ENCODE assay signal across 8 cellular contexts in genomic region chr2:158457826-158458616, GRCh38. TPM values are rescaled to one million over a fixed set of nuclear protein-coding genes. Genes with fewer than 3 reads are reported as not detected.
DNase-seq lines count a peak whose midpoint lies in the region; ATAC-seq and TF ChIP-seq lines count a peak whose summit lies in the region.

No MANE protein-coding gene starts in this region.

- DNase-seq in AG09309 (ENCODE audit: low read depth) (no peak), NCI-H2227 (lab: John Stamatoyannopoulos, UW; ENCODE audit: unreplicated experiment) (peak; percentile 90), mucosa of gallbladder (ENCODE audit: low spot score) (peak; percentile 90)
- no peak for DNase-seq in activated CD8-positive, alpha-beta memory T cell treated with anti-CD3 and anti-CD28 coated beads, Interleukin-2, amount 10 ng/mL, durations not matched to agents 7 days and 5 days
- DNase-seq in stimulated activated naive B cell treated with anti-CD40 and anti-IgM and Interleukin-4, amounts not matched to agents 10 μg/mL and 1 μg/mL and 100 μg/mL, for 72 hours: peak; percentile 33

- H3K4me3 Mint-ChIP-seq in activated CD8-positive, alpha-beta memory T cell treated with anti-CD3 and anti-CD28 coated beads, Interleukin-2, amount 10 ng/mL, durations not matched to agents 7 days and 5 days: peak overlapping the region; percentile 95
- H3K4me3 Mint-ChIP-seq in stimulated activated naive B cell treated with anti-CD40 and anti-IgM and Interleukin-4, amounts not matched to agents 10 μg/mL and 1 μg/mL and 100 μg/mL, for 72 hours: peak overlapping the region; percentile 93 to 99

- 0 to 1% methylated on average over 60 to 61 of the region's 61 CpGs for WGBS in esophagus, 2 donors

- no peaks in the 10 kb centered on the region for H3K9me3 Mint-ChIP-seq in activated CD8-positive, alpha-beta memory T cell treated with anti-CD3 and anti-CD28 coated beads, Interleukin-2, amount 10 ng/mL, durations not matched to agents 7 days and 5 days (ENCODE audit: low read depth)
- no peaks in the 10 kb centered on the region for H3K9me3 Mint-ChIP-seq in stimulated activated naive B cell treated with anti-CD40 and anti-IgM and Interleukin-4, amounts not matched to agents 10 μg/mL and 1 μg/mL and 100 μg/mL, for 72 hours

- no peaks in the 10 kb centered on the region for H3K9me3 ChIP-seq in esophagus (ENCODE audit: control insufficient read depth in 2 of 2, insufficient read depth in 1 of 2, low read depth in 1 of 2, low read length in 1 of 2)

- CTCF ChIA-PET in activated CD8-positive, alpha-beta memory T cell treated with anti-CD3 and anti-CD28 coated beads, Interleukin-2, amount 10 ng/mL, durations not matched to agents 7 days and 5 days (lab: Charles Lee): interaction anchor here (1.0 to 1.8 kb wide), 3 partner anchors 9 to 51 kb away, joined by 4 read pairs; no protein-coding TSS in a partner anchor

- peaks cover 19% of the 10 kb centered on the region for H3K27me3 Mint-ChIP-seq in activated CD8-positive, alpha-beta memory T cell treated with anti-CD3 and anti-CD28 coated beads, Interleukin-2, amount 10 ng/mL, durations not matched to agents 7 days and 5 days
- H3K27me3 Mint-ChIP-seq in stimulated activated naive B cell treated with anti-CD40 and anti-IgM and Interleukin-4, amounts not matched to agents 10 μg/mL and 1 μg/mL and 100 μg/mL, for 72 hours: peaks cover 16 to 17% of the 10 kb centered on the region in 2 donors

- TF ChIP-seq CTCF in AG09309 (IDR thresholded peaks at IDR 0.05; ENCODE audit: control insufficient read depth, insufficient read depth, low read depth, low read length, missing control alignments): no peak

- H3K4me1 ChIP-seq in esophagus (ENCODE audit: control insufficient read depth in 2 of 2, insufficient read depth in 2 of 2, low read length in 1 of 2): no peaks in the 10 kb centered on the region

- H3K36me3 ChIP-seq in esophagus (ENCODE audit: control insufficient read depth in 2 of 2, insufficient read depth in 2 of 2, low read length in 1 of 2): no peaks in the 10 kb centered on the region

- H3K4me1 Mint-ChIP-seq in activated CD8-positive, alpha-beta memory T cell treated with anti-CD3 and anti-CD28 coated beads, Interleukin-2, amount 10 ng/mL, durations not matched to agents 7 days and 5 days: peaks cover 26% of the 10 kb centered on the region
- peaks cover 17 to 22% of the 10 kb centered on the region in 2 donors for H3K4me1 Mint-ChIP-seq in stimulated activated naive B cell treated with anti-CD40 and anti-IgM and Interleukin-4, amounts not matched to agents 10 μg/mL and 1 μg/mL and 100 μg/mL, for 72 hours

- no peaks in the 10 kb centered on the region for H3K36me3 Mint-ChIP-seq in activated CD8-positive, alpha-beta memory T cell treated with anti-CD3 and anti-CD28 coated beads, Interleukin-2, amount 10 ng/mL, durations not matched to agents 7 days and 5 days
- no peaks in the 10 kb centered on the region for H3K36me3 Mint-ChIP-seq in stimulated activated naive B cell treated with anti-CD40 and anti-IgM and Interleukin-4, amounts not matched to agents 10 μg/mL and 1 μg/mL and 100 μg/mL, for 72 hours

- H3K4me3 ChIP-seq in AG09309 (ENCODE audit: control insufficient read depth, low read depth, low read length) (peak overlapping the region; percentile 93), esophagus (ENCODE audit: low read depth in 1 of 2, low read length in 2 of 2) (peak overlapping the region; percentile 88 to 96)

- peak; percentile 62 for ATAC-seq in GM18502 (IDR thresholded peaks at IDR 0.05; ENCODE audit: poor library complexity, unreplicated experiment)
- peak; percentile 51 for ATAC-seq in HG02981 (IDR thresholded peaks at IDR 0.05; ENCODE audit: unreplicated experiment)
- ATAC-seq in activated CD8-positive, alpha-beta memory T cell treated with anti-CD3 and anti-CD28 coated beads, Interleukin-2, amount 10 ng/mL, durations not matched to agents 7 days and 5 days: peak; percentile 54
- ATAC-seq in stimulated activated naive B cell treated with anti-CD40 and anti-IgM and Interleukin-4, amounts not matched to agents 10 μg/mL and 1 μg/mL and 100 μg/mL, for 72 hours (replicated peaks): peak; percentile 59 to 62

- H3K27me3 ChIP-seq in esophagus (ENCODE audit: control insufficient read depth in 1 of 2, insufficient read depth in 2 of 2, low read length in 2 of 2): no peaks in the 10 kb centered on the region

- peak overlapping the region; percentile 94 to 97 for H3K27ac ChIP-seq in esophagus (ENCODE audit: low read depth in 2 of 2, low read length in 1 of 2)

- H3K27ac Mint-ChIP-seq in activated CD8-positive, alpha-beta memory T cell treated with anti-CD3 and anti-CD28 coated beads, Interleukin-2, amount 10 ng/mL, durations not matched to agents 7 days and 5 days: peak overlapping the region; percentile 87
- H3K27ac Mint-ChIP-seq in stimulated activated naive B cell treated with anti-CD40 and anti-IgM and Interleukin-4, amounts not matched to agents 10 μg/mL and 1 μg/mL and 100 μg/mL, for 72 hours: peak overlapping the region; percentile 89

RNA-seq across cellular contexts. Expression of gene PKP4, which starts 1.3 kb away (rescaled TPM):
- 10 to 100 TPM; 32.0 to 40.6 TPM for total RNA-seq in activated CD8-positive, alpha-beta memory T cell treated with anti-CD3 and anti-CD28 coated beads, Interleukin-2, amount 10 ng/mL, durations not matched to agents 7 days and 5 days
- polyA plus RNA-seq in esophagus: 10 to 100 TPM; 21.5 to 25.8 TPM
- total RNA-seq in mucosa of gallbladder: 90.3 TPM

RNA-seq across cellular contexts. Expression of gene CCDC148, which starts 1.5 kb away (rescaled TPM):
- total RNA-seq in activated CD8-positive, alpha-beta memory T cell treated with anti-CD3 and anti-CD28 coated beads, Interleukin-2, amount 10 ng/mL, durations not matched to agents 7 days and 5 days: not detected
- polyA plus RNA-seq in esophagus: under 1 TPM; 0.13 to 0.29 TPM
- 3.1 TPM for total RNA-seq in mucosa of gallbladder

Comparison
In these comparisons a context has a peak if more than half of its experiments do, and no peak if none do; other contexts are left out.
1. DNase-seq: peak in NCI-H2227 (single experiment), mucosa of gallbladder (single experiment) and stimulated activated naive B cell treated with anti-CD40 and anti-IgM and Interleukin-4, amounts not matched to agents 10 μg/mL and 1 μg/mL and 100 μg/mL, for 72 hours (single experiment); none in AG09309 (single experiment) and activated CD8-positive, alpha-beta memory T cell treated with anti-CD3 and anti-CD28 coated beads, Interleukin-2, amount 10 ng/mL, durations not matched to agents 7 days and 5 days (single experiment).
2. Peak in every context shown above with its lines, with median percentiles within 50 percentile points of each other: ATAC-seq.